Comparison of ENCODE assay signal across 10 cellular contexts in the genomic region with DNA sequence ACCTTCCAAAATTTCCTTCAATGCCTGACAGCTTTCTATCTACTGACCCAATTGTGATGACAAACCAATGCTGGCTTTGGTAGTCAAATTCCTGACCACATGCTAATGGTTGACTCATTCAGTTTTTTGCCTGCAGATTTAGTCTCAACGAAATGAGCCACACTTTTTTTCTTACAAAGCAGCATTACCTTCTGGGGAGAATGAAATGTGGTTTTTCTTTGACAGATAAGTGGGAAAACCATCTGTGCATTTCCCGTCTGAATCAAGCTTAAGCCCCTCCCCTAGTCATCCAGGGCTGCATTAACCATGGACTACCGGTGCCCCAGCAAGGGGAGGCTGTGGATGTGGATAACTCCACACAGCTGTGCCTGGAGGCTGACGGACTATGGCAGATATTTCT.
DNase-seq lines count a peak whose midpoint lies in the region; ATAC-seq and TF ChIP-seq lines count a peak whose summit lies in the region.
"Had no signal": no experiment of that assay in that cellular context is flagged by ENCODE, and none has a peak within 500 bp of the region (broad histone marks: within the 10 kb centered on the region; RNA-seq: fewer than 3 reads in every experiment).

No MANE protein-coding gene starts in this region.

- H3K9me3 Mint-ChIP-seq in activated CD4-positive, alpha-beta T cell treated with anti-CD3 and anti-CD28 coated beads for 36 hours (ENCODE audit: low read depth) = no peaks in the 10 kb centered on the region

- no peak for ATAC-seq in HG03196 (IDR thresholded peaks at IDR 0.05; ENCODE audit: unreplicated experiment)
- no peak for ATAC-seq in HG03135 (IDR thresholded peaks at IDR 0.05; ENCODE audit: unreplicated experiment)
- no peak for ATAC-seq in activated CD4-positive, alpha-beta T cell treated with anti-CD3 and anti-CD28 coated beads for 36 hours
- ATAC-seq: activated CD8-positive, alpha-beta T cell treated with anti-CD3 and anti-CD28 coated beads for 36 hours; HCT116 had no signal

- H3K27me3 Mint-ChIP-seq in activated CD4-positive, alpha-beta T cell treated with anti-CD3 and anti-CD28 coated beads for 36 hours = no peaks in the 10 kb centered on the region
- H3K27me3 Mint-ChIP-seq: activated CD8-positive, alpha-beta T cell treated with anti-CD3 and anti-CD28 coated beads for 36 hours had no signal

- intact Hi-C loops in activated CD4-positive, alpha-beta T cell treated with anti-CD3 and anti-CD28 coated beads for 36 hours (cut with DNase I, micrococcal nuclease) = no loop called here

- H3K27ac Mint-ChIP-seq in activated CD4-positive, alpha-beta T cell treated with anti-CD3 and anti-CD28 coated beads for 36 hours = no peak overlapping the region
- H3K27ac Mint-ChIP-seq: activated CD8-positive, alpha-beta T cell treated with anti-CD3 and anti-CD28 coated beads for 36 hours had no signal

- POLR2A ChIA-PET in activated CD4-positive, alpha-beta T cell treated with anti-CD3 and anti-CD28 coated beads for 36 hours (lab: Charles Lee) = no interaction called here

- no peaks in the 10 kb centered on the region for H3K36me3 Mint-ChIP-seq in activated CD4-positive, alpha-beta T cell treated with anti-CD3 and anti-CD28 coated beads for 36 hours (ENCODE audit: low read depth)

- no peak overlapping the region for H3K4me3 Mint-ChIP-seq in activated CD4-positive, alpha-beta T cell treated with anti-CD3 and anti-CD28 coated beads for 36 hours
- H3K4me3 Mint-ChIP-seq: activated CD8-positive, alpha-beta T cell treated with anti-CD3 and anti-CD28 coated beads for 36 hours had no signal

- H3K4me3 ChIP-seq in AG10803 (ENCODE audit: low read length) (no peak overlapping the region), fibroblast of mammary gland (ENCODE audit: control insufficient read depth, low read depth, low read length) (no peak overlapping the region)

- no peaks in the 10 kb centered on the region for H3K4me1 Mint-ChIP-seq in activated CD4-positive, alpha-beta T cell treated with anti-CD3 and anti-CD28 coated beads for 36 hours

- TF ChIP-seq CTCF in AG10803 (conservative IDR thresholded peaks at IDR 0.05; ENCODE audit: low read length) = no peak
- no peak for TF ChIP-seq CTCF in fibroblast of mammary gland (conservative IDR thresholded peaks at IDR 0.05; ENCODE audit: control insufficient read depth, insufficient read depth, low read depth, low read length)

- CTCF ChIA-PET in activated CD4-positive, alpha-beta T cell treated with anti-CD3 and anti-CD28 coated beads for 36 hours (lab: Charles Lee) = no interaction called here

- peak; percentile 85 for DNase-seq in AG10803 (ENCODE audit: low read depth)
- peak; percentile 94 for DNase-seq in HCEC 1CT
- peak; percentile 82 to 86 for DNase-seq in NCI-H526 (lab: John Stamatoyannopoulos, UW)
- DNase-seq in fibroblast of mammary gland (ENCODE audit: low read depth) = peak; percentile 95
- no peak for DNase-seq in activated CD4-positive, alpha-beta T cell treated with anti-CD3 and anti-CD28 coated beads for 36 hours
- no peak for DNase-seq in NCI-H1092 (lab: John Stamatoyannopoulos, UW)
- DNase-seq: activated CD8-positive, alpha-beta T cell treated with anti-CD3 and anti-CD28 coated beads for 36 hours had no signal

Comparison
In these comparisons a context has a peak if more than half of its experiments do, and no peak if none do; other contexts are left out.
1. DNase-seq: peak in AG10803 (single experiment), HCEC 1CT (single experiment), NCI-H526 (2 of 2) and fibroblast of mammary gland (single experiment); none in activated CD4-positive, alpha-beta T cell treated with anti-CD3 and anti-CD28 coated beads for 36 hours (single experiment) and NCI-H1092 (single experiment).